Comparison of ENCODE assay signal across 22 cellular contexts in genomic region chr4:104302731-104303130, GRCh38.
"Had no signal": no experiment of that assay in that cellular context is flagged by ENCODE, and none has a peak within 500 bp of the region (broad histone marks: within the 10 kb centered on the region; RNA-seq: fewer than 3 reads in every experiment).

No MANE protein-coding gene starts in this region.

- H3K79me2 ChIP-seq: hepatocyte, parathyroid adenoma had no signal

- H3K27ac ChIP-seq: adrenal gland, esophagus squamous epithelium, hepatocyte, left lung, neutrophil, parathyroid adenoma, spleen, transverse colon, uterus had no signal

- H3K4me3 ChIP-seq: adrenal gland, esophagus squamous epithelium, hepatocyte, left lung, mucosa of descending colon, spleen, transverse colon, uterus had no signal

- H3K27me3 ChIP-seq: adrenal gland, esophagus squamous epithelium, hepatocyte, left lung, neutrophil, spleen, transverse colon, uterus had no signal

- H3K27ac Mint-ChIP-seq: activated naive CD4-positive, alpha-beta T cell treated with anti-CD3 and anti-CD28 coated beads, Interleukin-2, amount 50 U/mL, for 72 hours; activated T-helper 1 cell treated with anti-CD3 and anti-CD28 coated beads, Interleukin-12 subunit alpha, Interleukin-12 subunit beta, Interleukin-2, Interleukin-4 antibody, amounts not matched to agents 30 ng/mL and 10 ng/mL and 1 ng/mL, durations not matched to agents 14 hours and 24 hours and 36 hours; naive thymus-derived CD4-positive, alpha-beta T cell; stimulated activated naive B cell treated with anti-CD40 and anti-IgM and Interleukin-4, amounts not matched to agents 10 μg/mL and 1 μg/mL and 100 μg/mL, for 72 hours had no signal

- H3K9me3 ChIP-seq: esophagus squamous epithelium, mucosa of descending colon, neutrophil, transverse colon, uterus had no signal

- ATAC-seq: activated CD4-positive, CD25-positive, alpha-beta regulatory T cell treated with anti-CD3 and anti-CD28 coated beads, Interleukin-2, amount 50 U/mL, for 24 hours; activated naive CD4-positive, alpha-beta T cell treated with anti-CD3 and anti-CD28 coated beads, Interleukin-2, amount 50 U/mL, for 72 hours; effector memory CD8-positive, alpha-beta T cell; left lung; mucosa of descending colon; naive thymus-derived CD4-positive, alpha-beta T cell; stimulated activated naive B cell treated with anti-CD40 and anti-IgM and Interleukin-4, amounts not matched to agents 10 μg/mL and 1 μg/mL and 100 μg/mL, for 72 hours had no signal

- H3K36me3 Mint-ChIP-seq: activated naive CD4-positive, alpha-beta T cell treated with anti-CD3 and anti-CD28 coated beads, Interleukin-2, amount 50 U/mL, for 72 hours; naive thymus-derived CD4-positive, alpha-beta T cell; stimulated activated naive B cell treated with anti-CD40 and anti-IgM and Interleukin-4, amounts not matched to agents 10 μg/mL and 1 μg/mL and 100 μg/mL, for 72 hours had no signal

- H3K4me1 ChIP-seq: adrenal gland, esophagus squamous epithelium, left lung, parathyroid adenoma, spleen, transverse colon, uterus had no signal

- H2AFZ ChIP-seq: hepatocyte, parathyroid adenoma had no signal

- DNase-seq: activated CD8-positive, alpha-beta memory T cell treated with anti-CD3 and anti-CD28 coated beads for 24 hours; activated gamma-delta T cell treated with Interleukin-2 at 50 U/mL for 16 hours; adrenal gland; dermis blood vessel endothelial cell; effector memory CD8-positive, alpha-beta T cell; esophagus squamous epithelium; kidney; left lung; mucosa of descending colon; naive thymus-derived CD4-positive, alpha-beta T cell; retina; spleen; stimulated activated naive B cell treated with anti-CD40 and anti-IgM and Interleukin-4, amounts not matched to agents 10 μg/mL and 1 μg/mL and 100 μg/mL, for 72 hours; T1000; transverse colon; uterus had no signal

- H3K4me3 Mint-ChIP-seq: activated T-helper 1 cell treated with anti-CD3 and anti-CD28 coated beads, Interleukin-12 subunit alpha, Interleukin-12 subunit beta, Interleukin-2, Interleukin-4 antibody, amounts not matched to agents 30 ng/mL and 10 ng/mL and 1 ng/mL, durations not matched to agents 14 hours and 24 hours and 36 hours; effector memory CD8-positive, alpha-beta T cell; naive thymus-derived CD4-positive, alpha-beta T cell; stimulated activated naive B cell treated with anti-CD40 and anti-IgM and Interleukin-4, amounts not matched to agents 10 μg/mL and 1 μg/mL and 100 μg/mL, for 72 hours had no signal

- H3K36me3 ChIP-seq: adrenal gland, esophagus squamous epithelium, left lung, neutrophil, spleen, transverse colon, uterus had no signal

- H3K27me3 Mint-ChIP-seq: effector memory CD8-positive, alpha-beta T cell; naive thymus-derived CD4-positive, alpha-beta T cell; stimulated activated naive B cell treated with anti-CD40 and anti-IgM and Interleukin-4, amounts not matched to agents 10 μg/mL and 1 μg/mL and 100 μg/mL, for 72 hours had no signal

- H3K4me1 Mint-ChIP-seq: naive thymus-derived CD4-positive, alpha-beta T cell; stimulated activated naive B cell treated with anti-CD40 and anti-IgM and Interleukin-4, amounts not matched to agents 10 μg/mL and 1 μg/mL and 100 μg/mL, for 72 hours had no signal

- H3K4me2 ChIP-seq: hepatocyte had no signal

- H3K9ac ChIP-seq: parathyroid adenoma had no signal
